ENCODE assay signal across 8 cellular contexts in the genomic region with DNA sequence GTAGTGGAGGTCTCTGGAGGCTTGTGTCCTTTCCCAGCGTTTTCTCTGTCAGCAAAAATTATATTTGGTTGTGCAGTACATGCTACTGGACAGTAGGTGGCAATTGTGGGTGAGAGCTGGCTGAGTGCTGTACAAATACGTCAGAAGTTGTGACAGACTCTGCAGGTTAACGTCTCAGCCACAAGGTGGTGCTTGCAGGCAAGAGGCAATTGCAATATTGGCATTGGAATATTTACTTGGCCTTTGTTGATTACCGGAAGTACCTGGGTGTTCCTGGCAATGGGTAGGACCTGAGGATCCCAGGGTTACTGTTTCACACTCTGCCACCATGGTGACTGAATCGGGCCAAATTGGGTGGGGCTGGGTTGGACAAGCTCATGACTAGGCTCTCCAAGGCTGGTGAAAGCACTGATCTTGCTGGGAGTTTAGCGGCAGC.
DNase-seq lines count a peak whose midpoint lies in the region; ATAC-seq and TF ChIP-seq lines count a peak whose summit lies in the region.

No MANE protein-coding gene starts in this region.

- POLR2A ChIA-PET in IMR-90 (lab: Charles Lee; ENCODE audit: unreplicated experiment): no interaction called here

- no peak overlapping the region for H3K9ac ChIP-seq in IMR-90 (ENCODE audit: low read depth, low read length)
- H3K9ac ChIP-seq in OCI-LY3 (ENCODE audit: low read length): no peak overlapping the region

- no peaks in the 10 kb centered on the region for H3K79me1 ChIP-seq in IMR-90 (ENCODE audit: low read depth in 1 of 2, low read length in 2 of 2)

- H2AFZ ChIP-seq in IMR-90 (replicated peaks; ENCODE audit: low read length, poor library complexity) (no peak overlapping the region), OCI-LY3 (ENCODE audit: low read depth, low read length) (peak overlapping the region; percentile 91)

- no peak overlapping the region for H2BK5ac ChIP-seq in IMR-90 (ENCODE audit: low read depth, low read length, poor library complexity, severe bottlenecking)

- no peak overlapping the region for H3K14ac ChIP-seq in IMR-90 (replicated peaks; ENCODE audit: low read depth, low read length)

- H3K27me3 Mint-ChIP-seq in activated naive CD4-positive, alpha-beta T cell treated with anti-CD3 and anti-CD28 coated beads for 36 hours (ENCODE audit: low read depth): no peaks in the 10 kb centered on the region
- H3K27me3 Mint-ChIP-seq in endothelial cell (ENCODE audit: unreplicated experiment): no peaks in the 10 kb centered on the region

- H2BK120ac ChIP-seq in IMR-90 (ENCODE audit: low read depth, low read length): no peak overlapping the region

- peak; percentile 10 for DNase-seq in activated naive CD4-positive, alpha-beta T cell treated with anti-CD3 and anti-CD28 coated beads for 36 hours
- DNase-seq in activated naive CD4-positive, alpha-beta T cell treated with anti-CD3 and anti-CD28 coated beads, Interleukin-2, amount 50 U/mL, for 16 hours: no peak
- DNase-seq in H7 (peak; percentile 16), IMR-90 (peak; percentile 8), endothelial cell (ENCODE audit: low spot score) (peak; percentile 64), prostate gland (ENCODE audit: low spot score) (no peak)

- TF ChIP-seq CTCF in IMR-90 (conservative IDR thresholded peaks at IDR 0.05; ENCODE audit: low read depth, low read length): peak; percentile 29; the same call in 1 of the 2 replicates
- TF ChIP-seq CTCF in OCI-LY3 (IDR thresholded peaks at IDR 0.05; ENCODE audit: low read depth, low read length): peak; percentile 86
- TF ChIP-seq CTCF in endothelial cell (IDR thresholded peaks at IDR 0.05; ENCODE audit: unreplicated experiment): peak; percentile 97
- TF ChIP-seq CTCF in prostate gland (IDR thresholded peaks at IDR 0.05): peak in 3 of 4 experiments; percentile 30 to 62 (median 49)
- no peak for TF ChIP-seq CTCF in gastroesophageal sphincter (IDR thresholded peaks at IDR 0.05)

- no peak overlapping the region for H3K18ac ChIP-seq in IMR-90 (ENCODE audit: low read depth, low read length)

- H2AK9ac ChIP-seq in IMR-90 (replicated peaks; ENCODE audit: low read depth, low read length, poor library complexity): no peak overlapping the region

- no peaks in the 10 kb centered on the region for H3K4me1 ChIP-seq in IMR-90 (ENCODE audit: control insufficient read depth, insufficient read depth, low read length)
- no peaks in the 10 kb centered on the region for H3K4me1 ChIP-seq in OCI-LY3 (ENCODE audit: low read length)
- H3K4me1 ChIP-seq in prostate gland (replicated peaks): no peaks in the 10 kb centered on the region
- no peaks in the 10 kb centered on the region for H3K4me1 ChIP-seq in gastroesophageal sphincter

- H3K4me3 ChIP-seq in H7 (ENCODE audit: insufficient read depth, low read depth, low read length): no peak overlapping the region
- H3K4me3 ChIP-seq in IMR-90 (ENCODE audit: insufficient read depth, low read depth, low read length): no peak overlapping the region
- H3K4me3 ChIP-seq in OCI-LY3 (ENCODE audit: low read length): no peak overlapping the region
- no peak overlapping the region for H3K4me3 ChIP-seq in prostate gland
- H3K4me3 ChIP-seq in gastroesophageal sphincter: no peak overlapping the region

- H3K9me3 ChIP-seq in IMR-90 (ENCODE audit: control insufficient read depth, insufficient read depth, low read length) (peaks cover 17% of the 10 kb centered on the region), OCI-LY3 (ENCODE audit: insufficient read depth, low read length) (no peaks in the 10 kb centered on the region), prostate gland (no peaks in the 10 kb centered on the region), gastroesophageal sphincter (peaks cover 0 to 29% (median 0%) of the 10 kb centered on the region in 3 donors)

- TF ChIP-seq POLR2A in IMR-90 (IDR thresholded peaks at IDR 0.05; ENCODE audit: low read depth, low read length): no peak
- no peak for TF ChIP-seq POLR2A in prostate gland (IDR thresholded peaks at IDR 0.05)
- no peak for TF ChIP-seq POLR2A in gastroesophageal sphincter (IDR thresholded peaks at IDR 0.05)

- no peak overlapping the region for H3K27ac Mint-ChIP-seq in activated naive CD4-positive, alpha-beta T cell treated with anti-CD3 and anti-CD28 coated beads for 36 hours
- H3K27ac Mint-ChIP-seq in endothelial cell (ENCODE audit: unreplicated experiment): no peak overlapping the region

- H3K79me2 ChIP-seq in OCI-LY3 (ENCODE audit: low read length): no peaks in the 10 kb centered on the region

- dilution Hi-C loops in IMR-90 (cut with HindIII; ENCODE audit: low sequenced_read_pairs, unreplicated experiment): no loop called here

- H2BK20ac ChIP-seq in IMR-90 (ENCODE audit: low read depth, low read length): no peak overlapping the region

- H4K91ac ChIP-seq in IMR-90 (ENCODE audit: insufficient read depth, low read depth, low read length): no peak overlapping the region

- H3K4ac ChIP-seq in IMR-90 (ENCODE audit: low read depth, low read length): no peak overlapping the region

- no peak overlapping the region for H3K4me3 Mint-ChIP-seq in activated naive CD4-positive, alpha-beta T cell treated with anti-CD3 and anti-CD28 coated beads for 36 hours
- no peak overlapping the region for H3K4me3 Mint-ChIP-seq in endothelial cell (ENCODE audit: unreplicated experiment)

- H3K36me3 ChIP-seq in H7 (replicated peaks; ENCODE audit: control insufficient read depth, insufficient read depth, low read length): no peaks in the 10 kb centered on the region
- H3K36me3 ChIP-seq in IMR-90 (ENCODE audit: control insufficient read depth, insufficient read depth, low read length): no peaks in the 10 kb centered on the region
- no peaks in the 10 kb centered on the region for H3K36me3 ChIP-seq in OCI-LY3 (replicated peaks; ENCODE audit: low read depth, low read length)
- no peaks in the 10 kb centered on the region for H3K36me3 ChIP-seq in prostate gland
- H3K36me3 ChIP-seq in gastroesophageal sphincter: no peaks in the 10 kb centered on the region

- no peaks in the 10 kb centered on the region for H3K27me3 ChIP-seq in H7 (ENCODE audit: control insufficient read depth, insufficient read depth, low read length)
- H3K27me3 ChIP-seq in IMR-90 (ENCODE audit: control insufficient read depth, insufficient read depth, low read length): no peaks in the 10 kb centered on the region
- H3K27me3 ChIP-seq in OCI-LY3 (ENCODE audit: low read depth, low read length): no peaks in the 10 kb centered on the region
- H3K27me3 ChIP-seq in prostate gland (replicated peaks; ENCODE audit: insufficient read depth): no peaks in the 10 kb centered on the region
- no peaks in the 10 kb centered on the region for H3K27me3 ChIP-seq in gastroesophageal sphincter

- in situ Hi-C loops in IMR-90 (cut with MboI; ENCODE audit: low sequenced_read_pairs): no loop called here

- peaks cover 25% of the 10 kb centered on the region for H3K9me3 Mint-ChIP-seq in activated naive CD4-positive, alpha-beta T cell treated with anti-CD3 and anti-CD28 coated beads for 36 hours
- H3K9me3 Mint-ChIP-seq in endothelial cell (ENCODE audit: unreplicated experiment): no peaks in the 10 kb centered on the region

- H2BK15ac ChIP-seq in IMR-90 (ENCODE audit: low read depth, low read length): no peak overlapping the region

- peak; percentile 10; the same call in 1 of the 2 replicates for TF ChIP-seq RAD21 in IMR-90 (IDR thresholded peaks at IDR 0.05; ENCODE audit: low read length)

- H3K9me1 ChIP-seq in IMR-90 (ENCODE audit: insufficient read depth, low read length): no peaks in the 10 kb centered on the region

- H2AK5ac ChIP-seq in IMR-90 (ENCODE audit: low read depth, low read length): no peak overlapping the region

- H4K20me1 ChIP-seq in IMR-90 (ENCODE audit: insufficient read depth, low read length): no peaks in the 10 kb centered on the region
- H4K20me1 ChIP-seq in OCI-LY3 (ENCODE audit: insufficient read depth, low read length): no peaks in the 10 kb centered on the region

- BruUV-seq in IMR-90 (replicated peaks; lab: Mats Ljungman, UMichigan): no TSS peak

- CTCF ChIA-PET in activated naive CD4-positive, alpha-beta T cell treated with anti-CD3 and anti-CD28 coated beads for 36 hours (lab: Charles Lee): interaction anchor here (1.3 kb wide), 1 partner anchor 10 kb away, joined by 3 read pairs; no protein-coding TSS in a partner anchor
- CTCF ChIA-PET in IMR-90 (lab: Yijun Ruan, JAX): interaction anchor here (0.6 kb wide), 1 partner anchor 118 kb away, joined by 3 read pairs; no protein-coding TSS in a partner anchor

- intact Hi-C loops in activated naive CD4-positive, alpha-beta T cell treated with anti-CD3 and anti-CD28 coated beads for 36 hours (cut with micrococcal nuclease): loop anchor here (5.0 kb wide), 1 partner anchor 702 kb away; no protein-coding TSS in a partner anchor
- intact Hi-C loops in IMR-90 (cut with micrococcal nuclease): no loop called here
- intact Hi-C loops in prostate gland (cut with DNase I): no loop called here

- no peaks in the 10 kb centered on the region for H3K36me3 Mint-ChIP-seq in activated naive CD4-positive, alpha-beta T cell treated with anti-CD3 and anti-CD28 coated beads for 36 hours (ENCODE audit: low read depth)
- no peaks in the 10 kb centered on the region for H3K36me3 Mint-ChIP-seq in endothelial cell (ENCODE audit: low read depth, unreplicated experiment)

- 60% methylated on average over 1 of the region's 6 CpGs; no CpG with 5 or more reads in 1 of the 2 experiments for WGBS in IMR-90 (ENCODE audit: extremely low coverage in 2 of 2, insufficient read length in 1 of 2), 2 experiments
- 42% methylated on average over 6 of the region's 6 CpGs for WGBS in prostate gland
- WGBS in gastroesophageal sphincter (ENCODE audit: low coverage in 1 of 2), 2 donors: 15 to 31% methylated on average over 3 to 4 of the region's 6 CpGs

- H3K56ac ChIP-seq in IMR-90 (ENCODE audit: extremely low read depth, insufficient read depth, low read length): no peak overlapping the region

- ATAC-seq in IMR-90 (ENCODE audit: low read depth): no peak
- ATAC-seq in gastroesophageal sphincter: no peak

- H3K23ac ChIP-seq in IMR-90 (ENCODE audit: low read depth, low read length): no peak overlapping the region

- H4K5ac ChIP-seq in IMR-90 (ENCODE audit: low read depth, low read length): no peak overlapping the region

- H3K27ac ChIP-seq in IMR-90 (ENCODE audit: insufficient read depth, low read length) (no peak overlapping the region), OCI-LY3 (ENCODE audit: low read length) (no peak overlapping the region), prostate gland (no peak overlapping the region), gastroesophageal sphincter (no peak overlapping the region)

- H3K4me2 ChIP-seq in IMR-90 (ENCODE audit: low read depth, low read length) (no peak overlapping the region), OCI-LY3 (ENCODE audit: low read length) (no peak overlapping the region)

- H3K4me1 Mint-ChIP-seq in activated naive CD4-positive, alpha-beta T cell treated with anti-CD3 and anti-CD28 coated beads for 36 hours (ENCODE audit: low read depth): no peaks in the 10 kb centered on the region
- no peaks in the 10 kb centered on the region for H3K4me1 Mint-ChIP-seq in endothelial cell (ENCODE audit: unreplicated experiment)

- no peak overlapping the region for H4K8ac ChIP-seq in IMR-90 (ENCODE audit: low read depth in 2 of 2, low read length in 2 of 2)

- TF ChIP-seq EP300 in gastroesophageal sphincter (IDR thresholded peaks at IDR 0.05): no peak

TF ChIP-seq in IMR-90, 13 proteins besides CTCF, POLR2A, EP300 and RAD21 (continues in another document):
- no peak for TF ChIP-seq NFE2L2 (IDR thresholded peaks at IDR 0.05; ENCODE audit: low read depth, low read length)

Comparison
In these comparisons a context has a peak if more than half of its experiments do, and no peak if none do; other contexts are left out.
1. DNase-seq: peak in activated naive CD4-positive, alpha-beta T cell treated with anti-CD3 and anti-CD28 coated beads for 36 hours (single experiment), H7 (single experiment), IMR-90 (single experiment) and endothelial cell (single experiment); none in activated naive CD4-positive, alpha-beta T cell treated with anti-CD3 and anti-CD28 coated beads, Interleukin-2, amount 50 U/mL, for 16 hours (single experiment) and prostate gland (single experiment).
2. CTCF ChIP-seq: peak in IMR-90 (single experiment), OCI-LY3 (single experiment), endothelial cell (single experiment) and prostate gland (3 of 4); none in gastroesophageal sphincter (0 of 4).